Comparison of ENCODE assay signal across 1 cellular context in the genomic region with DNA sequence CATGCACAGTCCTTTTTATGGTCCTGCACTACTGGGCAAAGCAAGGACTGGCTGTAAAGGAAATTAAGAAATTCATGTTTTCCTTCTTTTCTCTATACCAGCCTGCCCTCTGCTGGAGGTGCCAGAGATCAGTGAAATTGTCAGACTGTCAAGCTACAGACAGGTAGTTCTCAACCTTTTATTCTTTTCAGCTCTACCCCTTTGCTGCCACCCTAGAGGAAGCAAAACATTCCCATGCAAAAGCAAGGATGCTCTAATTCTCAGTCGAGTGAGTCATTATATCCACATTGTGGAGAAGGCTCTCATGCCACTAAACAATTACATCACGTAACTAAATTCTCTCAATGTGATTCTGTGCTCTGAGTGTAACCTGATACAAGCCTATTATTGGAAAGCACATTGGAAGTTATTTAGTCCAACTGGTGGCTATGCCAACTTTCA.
A peak's percentile ranks its signal among the peaks of the same experiment; 100 is the strongest.
TF ChIP-seq lines count a peak whose summit lies in the region.

No MANE protein-coding gene starts in this region.

TF ChIP-seq in HepG2, 621 proteins besides CTCF, POLR2A, EP300 and RAD21 (continued from another document):
- TF ChIP-seq SMC3 (IDR thresholded peaks at IDR 0.05; ENCODE audit: low read length): peak; percentile 51; the same call in 1 of the 2 replicates
TF ChIP-seq in HepG2: peak in this region for 3.
